In the genomic region with DNA sequence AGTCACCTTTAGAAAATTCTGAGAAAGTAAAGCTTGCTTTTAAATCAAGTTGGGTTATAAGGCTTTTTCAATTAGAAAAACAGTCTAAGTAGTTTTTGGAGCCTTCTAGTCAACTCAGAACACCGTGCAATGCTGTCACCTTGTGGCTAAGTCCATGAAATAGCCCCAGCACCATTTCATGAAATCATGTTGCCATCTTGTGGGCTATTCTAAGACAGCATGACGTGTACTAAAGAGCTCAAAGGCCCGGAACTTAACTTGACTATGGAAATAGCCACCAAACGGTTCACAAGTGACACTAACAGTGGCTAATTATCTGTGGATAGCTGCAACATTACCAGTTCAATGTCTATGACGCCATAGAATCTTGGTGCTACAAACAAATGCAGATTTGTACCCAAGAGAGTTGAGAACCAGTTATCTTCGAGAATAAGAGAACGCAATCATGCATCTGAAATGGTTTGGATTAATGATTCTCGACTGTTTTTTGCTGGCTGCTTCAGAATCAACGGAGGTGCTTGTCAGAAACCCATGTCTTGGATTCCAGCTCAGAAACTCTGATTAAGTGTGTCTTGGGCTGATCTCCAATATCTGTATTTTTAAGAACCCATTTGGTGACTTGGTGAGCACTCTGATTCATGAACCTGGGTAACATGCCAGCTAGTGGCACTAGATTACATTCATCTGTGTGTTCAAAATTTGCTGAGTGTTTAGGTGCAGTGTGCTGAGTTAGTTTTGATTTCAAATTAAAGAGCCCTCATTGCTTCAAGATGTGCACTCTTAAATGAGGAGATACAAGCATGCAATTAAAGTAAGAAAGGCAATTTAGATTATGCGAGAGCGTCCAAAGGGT, we compare ENCODE assay signal across 8 cellular contexts.
DNase-seq lines count a peak whose midpoint lies in the region; ATAC-seq and TF ChIP-seq lines count a peak whose summit lies in the region.

No MANE protein-coding gene starts in this region.

- ATAC-seq in GM18861 (IDR thresholded peaks at IDR 0.05; ENCODE audit: unreplicated experiment) (peak; percentile 99), HG03039 (IDR thresholded peaks at IDR 0.05; ENCODE audit: unreplicated experiment) (peak; percentile 99), left colon (peak; percentile 99)

- DNase-seq in BJ (ENCODE audit: low read depth), result peak; percentile 39
- peak; percentile 27 to 45 for DNase-seq in NCI-H187 (lab: John Stamatoyannopoulos, UW)
- DNase-seq in SW 1271 (lab: John Stamatoyannopoulos, UW), result peak; percentile 60 to 83
- DNase-seq in cerebellar cortex (ENCODE audit: low spot score), result peak; percentile 71
- DNase-seq in left colon, result peak; percentile 38 to 47
- DNase-seq in stimulated activated CD8-positive, alpha-beta memory T cell treated with anti-CD3 and anti-CD28 coated beads, Interleukin-12 subunit alpha, Interleukin-12 subunit beta, amount 100 ng/mL, for 4 hours (ENCODE audit: low read depth), result peak; percentile 2

- no peaks in the 10 kb centered on the region for H3K36me3 ChIP-seq in BJ (ENCODE audit: control insufficient read depth, insufficient read depth, low read length)

- intact Hi-C loops in left colon (cut with DNase I, micrococcal nuclease), result loop anchor here (2.0 to 10.0 kb wide), 3 partner anchors 125 to 1089 kb away; no protein-coding TSS in a partner anchor

- CTCF ChIA-PET in BJ (lab: Yijun Ruan, JAX), result interaction anchor here (0.5 to 2.2 kb wide), 50 partner anchors 9 to 1323 kb away, joined by 3 to 74 read pairs (median 4); a partner anchor contains a TSS

- peak; percentile 94 for TF ChIP-seq CTCF in BJ (IDR thresholded peaks at IDR 0.05; ENCODE audit: insufficient read depth, low read depth, low read length)

- no peaks in the 10 kb centered on the region for H3K27me3 ChIP-seq in BJ (ENCODE audit: control insufficient read depth, insufficient read depth, low read length)

- H3K4me3 ChIP-seq in BJ (ENCODE audit: low read depth, low read length), result no peak overlapping the region

- POLR2A ChIA-PET in BJ (lab: Charles Lee), result interaction anchor here (0.6 kb wide), 1 partner anchor 1090 kb away, joined by 4 read pairs; no protein-coding TSS in a partner anchor

Comparison
In these comparisons a context has a peak if more than half of its experiments do, and no peak if none do; other contexts are left out.
1. DNase-seq: peak in every context shown above with its lines; median percentile 72 in SW 1271; 71 in cerebellar cortex; 42 in left colon; 39 in BJ; 36 in NCI-H187; 2 in stimulated activated CD8-positive, alpha-beta memory T cell treated with anti-CD3 and anti-CD28 coated beads, Interleukin-12 subunit alpha, Interleukin-12 subunit beta, amount 100 ng/mL, for 4 hours.